In genomic region chr1:31670583-31670944, GRCh38 we compare ENCODE assay signal across 10 cellular contexts. TPM values are rescaled to one million over a fixed set of nuclear protein-coding genes. Genes with fewer than 3 reads are reported as not detected.
DNase-seq lines count a peak whose midpoint lies in the region; ATAC-seq, FAIRE-seq and TF ChIP-seq lines count a peak whose summit lies in the region.
"Had no signal": no experiment of that assay in that cellular context is flagged by ENCODE, and none has a peak within 500 bp of the region (broad histone marks: within the 10 kb centered on the region; RNA-seq: fewer than 3 reads in every experiment).

No MANE protein-coding gene starts in this region.

- no peak for ATAC-seq in activated CD8-positive, alpha-beta T cell treated with anti-CD3 and anti-CD28 coated beads for 36 hours
- no peak for ATAC-seq in activated CD8-positive, alpha-beta T cell treated with anti-CD3 and anti-CD28 coated beads, Interleukin-2, amount 10 ng/mL, durations not matched to agents 7 days and 5 days
- no peak for ATAC-seq in naive thymus-derived CD4-positive, alpha-beta T cell
- no peak for ATAC-seq in upper lobe of left lung (ENCODE audit: low FRiP score in 2 of 2)

- no peak for DNase-seq in activated CD8-positive, alpha-beta T cell treated with anti-CD3 and anti-CD28 coated beads for 36 hours
- DNase-seq in activated CD8-positive, alpha-beta T cell treated with anti-CD3 and anti-CD28 coated beads, Interleukin-2, amount 10 ng/mL, durations not matched to agents 7 days and 5 days: no peak
- no peak for DNase-seq in effector memory CD4-positive, alpha-beta T cell
- DNase-seq in naive thymus-derived CD4-positive, alpha-beta T cell: no peak
- DNase-seq in upper lobe of left lung: no peak
- DNase-seq in activated naive CD4-positive, alpha-beta T cell treated with anti-CD3 and anti-CD28 coated beads, Interleukin-2, amount 50 U/mL, for 16 hours: no peak
- DNase-seq in EL: no peak
- no peak for DNase-seq in GM12891 (ENCODE audit: insufficient read length, low spot score)

- 26 to 46% methylated on average over 6 to 7 of the region's 7 CpGs for WGBS in upper lobe of left lung, 2 donors

- FAIRE-seq in GM12891 (lab: Jason Lieb, UNC): no peak
- FAIRE-seq: A204.1 had no signal

- no peaks in the 10 kb centered on the region for H3K9me3 Mint-ChIP-seq in activated CD8-positive, alpha-beta T cell treated with anti-CD3 and anti-CD28 coated beads for 36 hours
- no peaks in the 10 kb centered on the region for H3K9me3 Mint-ChIP-seq in activated CD8-positive, alpha-beta T cell treated with anti-CD3 and anti-CD28 coated beads, Interleukin-2, amount 10 ng/mL, durations not matched to agents 7 days and 5 days (ENCODE audit: insufficient read depth)
- H3K9me3 Mint-ChIP-seq in naive thymus-derived CD4-positive, alpha-beta T cell: no peaks in the 10 kb centered on the region
- H3K9me3 Mint-ChIP-seq: activated T-helper 2 cell treated with anti-CD3 and anti-CD28 coated beads, Interferon-gamma antibody, Interleukin-2, Interleukin-4, amounts not matched to agents 10 μg/mL and 5 μg/mL and 100 μg/mL, durations not matched to agents 14 hours and 24 hours and 36 hours had no signal

- TF ChIP-seq POLR2A in upper lobe of left lung (IDR thresholded peaks at IDR 0.05): no peak
- TF ChIP-seq POLR2A in GM12891 (IDR thresholded peaks at IDR 0.05; ENCODE audit: low read depth, low read length): no peak

- H3K27ac Mint-ChIP-seq in activated CD8-positive, alpha-beta T cell treated with anti-CD3 and anti-CD28 coated beads for 36 hours: no peak overlapping the region
- no peak overlapping the region for H3K27ac Mint-ChIP-seq in activated CD8-positive, alpha-beta T cell treated with anti-CD3 and anti-CD28 coated beads, Interleukin-2, amount 10 ng/mL, durations not matched to agents 7 days and 5 days
- H3K27ac Mint-ChIP-seq in naive thymus-derived CD4-positive, alpha-beta T cell: no peak overlapping the region
- H3K27ac Mint-ChIP-seq: activated T-helper 2 cell treated with anti-CD3 and anti-CD28 coated beads, Interferon-gamma antibody, Interleukin-2, Interleukin-4, amounts not matched to agents 10 μg/mL and 5 μg/mL and 100 μg/mL, durations not matched to agents 14 hours and 24 hours and 36 hours had no signal

- H3K27me3 Mint-ChIP-seq in activated CD8-positive, alpha-beta T cell treated with anti-CD3 and anti-CD28 coated beads for 36 hours: peaks cover 12% of the 10 kb centered on the region
- H3K27me3 Mint-ChIP-seq in activated CD8-positive, alpha-beta T cell treated with anti-CD3 and anti-CD28 coated beads, Interleukin-2, amount 10 ng/mL, durations not matched to agents 7 days and 5 days (ENCODE audit: low read depth): peaks cover 19% of the 10 kb centered on the region
- peaks cover 7 to 28% (median 16%) of the 10 kb centered on the region in 5 donors for H3K27me3 Mint-ChIP-seq in naive thymus-derived CD4-positive, alpha-beta T cell

- H3K4me1 Mint-ChIP-seq in activated CD8-positive, alpha-beta T cell treated with anti-CD3 and anti-CD28 coated beads for 36 hours (ENCODE audit: low read depth): peaks cover 10% of the 10 kb centered on the region
- H3K4me1 Mint-ChIP-seq in activated CD8-positive, alpha-beta T cell treated with anti-CD3 and anti-CD28 coated beads, Interleukin-2, amount 10 ng/mL, durations not matched to agents 7 days and 5 days (ENCODE audit: low read depth): peaks cover 6% of the 10 kb centered on the region
- peaks cover 6 to 17% (median 13%) of the 10 kb centered on the region in 7 donors for H3K4me1 Mint-ChIP-seq in naive thymus-derived CD4-positive, alpha-beta T cell

- H3K27me3 ChIP-seq in effector memory CD4-positive, alpha-beta T cell (replicated peaks; ENCODE audit: control insufficient read depth, insufficient read depth, low read length, poor library complexity, severe bottlenecking): no peaks in the 10 kb centered on the region
- peaks cover 0 to 4% of the 10 kb centered on the region in 2 donors for H3K27me3 ChIP-seq in naive thymus-derived CD4-positive, alpha-beta T cell (ENCODE audit: control insufficient read depth in 2 of 2, insufficient read depth in 2 of 2, low read length in 2 of 2)
- H3K27me3 ChIP-seq in upper lobe of left lung: no peaks in the 10 kb centered on the region

- no peak for TF ChIP-seq CTCF in activated CD8-positive, alpha-beta T cell treated with anti-CD3 and anti-CD28 coated beads for 36 hours (IDR thresholded peaks at IDR 0.05)
- TF ChIP-seq CTCF in upper lobe of left lung (IDR thresholded peaks at IDR 0.05): no peak

- TF ChIP-seq EP300 in upper lobe of left lung (IDR thresholded peaks at IDR 0.05): no peak

- no peaks in the 10 kb centered on the region for H3K36me3 Mint-ChIP-seq in activated CD8-positive, alpha-beta T cell treated with anti-CD3 and anti-CD28 coated beads for 36 hours (ENCODE audit: low read depth)
- no peaks in the 10 kb centered on the region for H3K36me3 Mint-ChIP-seq in activated CD8-positive, alpha-beta T cell treated with anti-CD3 and anti-CD28 coated beads, Interleukin-2, amount 10 ng/mL, durations not matched to agents 7 days and 5 days (ENCODE audit: low read depth)
- H3K36me3 Mint-ChIP-seq in naive thymus-derived CD4-positive, alpha-beta T cell: no peaks in the 10 kb centered on the region

- peak overlapping the region; percentile 17 for H3K4me3 ChIP-seq in effector memory CD4-positive, alpha-beta T cell (ENCODE audit: insufficient read depth, low read depth, low read length, poor library complexity, severe bottlenecking)
- H3K4me3 ChIP-seq in naive thymus-derived CD4-positive, alpha-beta T cell (ENCODE audit: low read length): peak overlapping the region; percentile 18
- peak overlapping the region in 3 of 4 donors; percentile 15 to 31 (median 26) for H3K4me3 ChIP-seq in upper lobe of left lung

- intact Hi-C loops in activated CD8-positive, alpha-beta T cell treated with anti-CD3 and anti-CD28 coated beads for 36 hours (cut with micrococcal nuclease): no loop called here
- intact Hi-C loops in naive thymus-derived CD4-positive, alpha-beta T cell (cut with micrococcal nuclease): no loop called here

- no peak overlapping the region for H3K27ac ChIP-seq in effector memory CD4-positive, alpha-beta T cell (ENCODE audit: insufficient read depth, low read length, poor library complexity, severe bottlenecking)
- no peak overlapping the region for H3K27ac ChIP-seq in naive thymus-derived CD4-positive, alpha-beta T cell (ENCODE audit: low read depth, low read length)
- H3K27ac ChIP-seq in upper lobe of left lung: peak overlapping the region; percentile 20 to 70 (median 54)

- H3K4me3 Mint-ChIP-seq in activated CD8-positive, alpha-beta T cell treated with anti-CD3 and anti-CD28 coated beads for 36 hours: peak overlapping the region; percentile 38
- H3K4me3 Mint-ChIP-seq in activated CD8-positive, alpha-beta T cell treated with anti-CD3 and anti-CD28 coated beads, Interleukin-2, amount 10 ng/mL, durations not matched to agents 7 days and 5 days: no peak overlapping the region
- peak overlapping the region in 8 of 10 donors; percentile 65 to 86 (median 80) for H3K4me3 Mint-ChIP-seq in naive thymus-derived CD4-positive, alpha-beta T cell

- CTCF ChIA-PET in activated CD8-positive, alpha-beta T cell treated with anti-CD3 and anti-CD28 coated beads for 36 hours (lab: Charles Lee): interaction anchor here (0.8 to 2.3 kb wide), 10 partner anchors 20 to 122 kb away, joined by 3 to 12 read pairs (median 4); partner anchors contain the start of gene PEF1
- CTCF ChIA-PET in activated CD8-positive, alpha-beta T cell treated with anti-CD3 and anti-CD28 coated beads, Interleukin-2, amount 10 ng/mL, durations not matched to agents 7 days and 5 days (lab: Charles Lee): interaction anchor here (1.0 to 3.0 kb wide), 5 partner anchors 34 to 118 kb away, joined by 4 to 21 read pairs (median 5); no protein-coding TSS in a partner anchor
- CTCF ChIA-PET in naive thymus-derived CD4-positive, alpha-beta T cell (lab: Charles Lee): interaction anchor here (0.6 to 1.0 kb wide), 3 partner anchors 46 to 395 kb away, joined by 3 to 6 read pairs (median 3); no protein-coding TSS in a partner anchor

- no peaks in the 10 kb centered on the region for H3K9me3 ChIP-seq in effector memory CD4-positive, alpha-beta T cell (ENCODE audit: control insufficient read depth, low read length)
- H3K9me3 ChIP-seq in naive thymus-derived CD4-positive, alpha-beta T cell (ENCODE audit: control insufficient read depth in 2 of 3, low read length in 3 of 3): no peaks in the 10 kb centered on the region
- no peaks in the 10 kb centered on the region for H3K9me3 ChIP-seq in upper lobe of left lung

- POLR2A ChIA-PET in activated CD8-positive, alpha-beta T cell treated with anti-CD3 and anti-CD28 coated beads for 36 hours (lab: Charles Lee): interaction anchor here (0.9 kb wide), 1 partner anchor 28 kb away, joined by 4 read pairs; no protein-coding TSS in a partner anchor
- POLR2A ChIA-PET in activated CD8-positive, alpha-beta T cell treated with anti-CD3 and anti-CD28 coated beads, Interleukin-2, amount 10 ng/mL, durations not matched to agents 7 days and 5 days (lab: Charles Lee): interaction anchor here (0.6 to 1.0 kb wide), 2 partner anchors 26 to 58 kb away, joined by 3 read pairs; no protein-coding TSS in a partner anchor
- POLR2A ChIA-PET in naive thymus-derived CD4-positive, alpha-beta T cell (lab: Charles Lee): no interaction called here

- peaks cover 6% of the 10 kb centered on the region for H3K4me1 ChIP-seq in effector memory CD4-positive, alpha-beta T cell (ENCODE audit: control insufficient read depth, insufficient read depth, low read length, poor library complexity, severe bottlenecking)
- H3K4me1 ChIP-seq in naive thymus-derived CD4-positive, alpha-beta T cell (ENCODE audit: control insufficient read depth in 2 of 2, insufficient read depth in 2 of 2, low read length in 2 of 2): peaks cover 2 to 4% of the 10 kb centered on the region in 2 donors
- H3K4me1 ChIP-seq in upper lobe of left lung: peaks cover 16 to 31% (median 22%) of the 10 kb centered on the region in 4 donors

- no peaks in the 10 kb centered on the region for H3K36me3 ChIP-seq in effector memory CD4-positive, alpha-beta T cell (ENCODE audit: control insufficient read depth, insufficient read depth, low read length)
- H3K36me3 ChIP-seq in naive thymus-derived CD4-positive, alpha-beta T cell (ENCODE audit: control insufficient read depth in 2 of 3, insufficient read depth in 3 of 3, low read length in 3 of 3): no peaks in the 10 kb centered on the region
- H3K36me3 ChIP-seq in upper lobe of left lung: no peaks in the 10 kb centered on the region

RNA-seq across cellular contexts. Expression of gene PEF1, which starts 25.9 kb away (rescaled TPM):
- 10 to 100 TPM; 58.1 to 61.9 TPM for total RNA-seq in activated CD8-positive, alpha-beta T cell treated with anti-CD3 and anti-CD28 coated beads for 36 hours
- 10 to 100 TPM; 55.2 to 58.0 TPM for total RNA-seq in activated CD8-positive, alpha-beta T cell treated with anti-CD3 and anti-CD28 coated beads, Interleukin-2, amount 10 ng/mL, durations not matched to agents 7 days and 5 days
- total RNA-seq in naive thymus-derived CD4-positive, alpha-beta T cell: 10 to 100 TPM; 37.7 to 49.8 (median 40.8) TPM
- polyA plus RNA-seq in naive thymus-derived CD4-positive, alpha-beta T cell: 10 to 100 TPM; 74.7 to 87.7 TPM
- 100 to 1,000 TPM in 1 of 6 donors, 10 to 100 TPM in 5; 52.4 to 135 (median 77.4) TPM for total RNA-seq in upper lobe of left lung
- polyA plus RNA-seq in GM12891 (2012; ENCODE audit: low read depth, missing spikeins): 49.8 TPM

RNA-seq across cellular contexts. Expression of gene COL16A1, which starts 33.3 kb away (rescaled TPM):
- under 1 TPM in 1 of 2 experiments, not detected in 1; 0.34 TPM for total RNA-seq in activated CD8-positive, alpha-beta T cell treated with anti-CD3 and anti-CD28 coated beads for 36 hours
- not detected for total RNA-seq in activated CD8-positive, alpha-beta T cell treated with anti-CD3 and anti-CD28 coated beads, Interleukin-2, amount 10 ng/mL, durations not matched to agents 7 days and 5 days
- under 1 TPM in 1 of 5 experiments, not detected in 4; 0.37 TPM for total RNA-seq in naive thymus-derived CD4-positive, alpha-beta T cell
- under 1 TPM in 1 of 2 donors, not detected in 1; 0.31 TPM for polyA plus RNA-seq in naive thymus-derived CD4-positive, alpha-beta T cell
- 100 to 1,000 TPM in 1 of 6 donors, 10 to 100 TPM in 5; 15.2 to 103 (median 40.7) TPM for total RNA-seq in upper lobe of left lung
- 3.4 TPM for polyA plus RNA-seq in GM12891 (2012; ENCODE audit: low read depth, missing spikeins)
- total RNA-seq: activated T-helper 2 cell treated with anti-CD3 and anti-CD28 coated beads, Interferon-gamma antibody, Interleukin-2, Interleukin-4, amounts not matched to agents 10 μg/mL and 5 μg/mL and 100 μg/mL, durations not matched to agents 14 hours and 24 hours and 36 hours had no signal

RNA-seq across cellular contexts. Expression of gene HCRTR1, which starts 53.1 kb away (rescaled TPM):
- total RNA-seq in activated CD8-positive, alpha-beta T cell treated with anti-CD3 and anti-CD28 coated beads for 36 hours: not detected
- total RNA-seq in activated CD8-positive, alpha-beta T cell treated with anti-CD3 and anti-CD28 coated beads, Interleukin-2, amount 10 ng/mL, durations not matched to agents 7 days and 5 days: not detected
- total RNA-seq in naive thymus-derived CD4-positive, alpha-beta T cell: not detected
- polyA plus RNA-seq in naive thymus-derived CD4-positive, alpha-beta T cell: not detected
- 1 to 10 TPM in 1 of 6 donors, not detected in 5; 2.1 TPM for total RNA-seq in upper lobe of left lung
- not detected for polyA plus RNA-seq in GM12891 (2012; ENCODE audit: low read depth, missing spikeins)
- total RNA-seq: activated T-helper 2 cell treated with anti-CD3 and anti-CD28 coated beads, Interferon-gamma antibody, Interleukin-2, Interleukin-4, amounts not matched to agents 10 μg/mL and 5 μg/mL and 100 μg/mL, durations not matched to agents 14 hours and 24 hours and 36 hours had no signal

Comparison
In these comparisons a context has a peak if more than half of its experiments do, and no peak if none do; other contexts are left out.
1. H3K27ac ChIP-seq: peak in upper lobe of left lung (4 of 4); none in effector memory CD4-positive, alpha-beta T cell (single experiment) and naive thymus-derived CD4-positive, alpha-beta T cell (single experiment).
2. RNA of gene COL16A1, which starts 33.3 kb away (total RNA-seq): 15.2 to 103 TPM in upper lobe of left lung; 0.34 TPM in activated CD8-positive, alpha-beta T cell treated with anti-CD3 and anti-CD28 coated beads for 36 hours, 0.37 TPM in naive thymus-derived CD4-positive, alpha-beta T cell and not detected in activated CD8-positive, alpha-beta T cell treated with anti-CD3 and anti-CD28 coated beads, Interleukin-2, amount 10 ng/mL, durations not matched to agents 7 days and 5 days; every median in the first group is over 10 times any median in the second.
3. Peak in every context shown above with its lines, with median percentiles within 50 percentile points of each other: H3K4me3 ChIP-seq.